2 cellular contexts compared by ENCODE assay signal in genomic region chr9:132147839-132148238, GRCh38.
TF ChIP-seq lines count a peak whose summit lies in the region.

No MANE protein-coding gene starts in this region.

TF ChIP-seq in WTC11, 78 proteins besides CTCF, POLR2A, EP300 and RAD21:
- TF ChIP-seq, protein P1, sequence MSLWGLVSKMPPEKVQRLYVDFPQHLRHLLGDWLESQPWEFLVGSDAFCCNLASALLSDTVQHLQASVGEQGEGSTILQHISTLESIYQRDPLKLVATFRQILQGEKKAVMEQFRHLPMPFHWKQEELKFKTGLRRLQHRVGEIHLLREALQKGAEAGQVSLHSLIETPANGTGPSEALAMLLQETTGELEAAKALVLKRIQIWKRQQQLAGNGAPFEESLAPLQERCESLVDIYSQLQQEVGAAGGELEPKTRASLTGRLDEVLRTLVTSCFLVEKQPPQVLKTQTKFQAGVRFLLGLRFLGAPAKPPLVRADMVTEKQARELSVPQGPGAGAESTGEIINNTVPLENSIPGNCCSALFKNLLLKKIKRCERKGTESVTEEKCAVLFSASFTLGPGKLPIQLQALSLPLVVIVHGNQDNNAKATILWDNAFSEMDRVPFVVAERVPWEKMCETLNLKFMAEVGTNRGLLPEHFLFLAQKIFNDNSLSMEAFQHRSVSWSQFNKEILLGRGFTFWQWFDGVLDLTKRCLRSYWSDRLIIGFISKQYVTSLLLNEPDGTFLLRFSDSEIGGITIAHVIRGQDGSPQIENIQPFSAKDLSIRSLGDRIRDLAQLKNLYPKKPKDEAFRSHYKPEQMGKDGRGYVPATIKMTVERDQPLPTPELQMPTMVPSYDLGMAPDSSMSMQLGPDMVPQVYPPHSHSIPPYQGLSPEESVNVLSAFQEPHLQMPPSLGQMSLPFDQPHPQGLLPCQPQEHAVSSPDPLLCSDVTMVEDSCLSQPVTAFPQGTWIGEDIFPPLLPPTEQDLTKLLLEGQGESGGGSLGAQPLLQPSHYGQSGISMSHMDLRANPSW (CRISPR knock-in tag; conservative IDR thresholded peaks at IDR 0.05; ENCODE audit: low read depth): no peak
- TF ChIP-seq GTF2I (CRISPR knock-in tag; conservative IDR thresholded peaks at IDR 0.05) (peak; percentile 76; the same call in 1 of the 2 replicates), GRHL2 (CRISPR knock-in tag; IDR thresholded peaks at IDR 0.05; ENCODE audit: insufficient replicate concordance, severe bottlenecking) (no peak), NFE2L1 (CRISPR knock-in tag; IDR thresholded peaks at IDR 0.05) (no peak), ZNF121 (CRISPR knock-in tag; IDR thresholded peaks at IDR 0.05) (no peak; the same call in 1 of the 2 replicates)
- TF ChIP-seq, protein P2, sequence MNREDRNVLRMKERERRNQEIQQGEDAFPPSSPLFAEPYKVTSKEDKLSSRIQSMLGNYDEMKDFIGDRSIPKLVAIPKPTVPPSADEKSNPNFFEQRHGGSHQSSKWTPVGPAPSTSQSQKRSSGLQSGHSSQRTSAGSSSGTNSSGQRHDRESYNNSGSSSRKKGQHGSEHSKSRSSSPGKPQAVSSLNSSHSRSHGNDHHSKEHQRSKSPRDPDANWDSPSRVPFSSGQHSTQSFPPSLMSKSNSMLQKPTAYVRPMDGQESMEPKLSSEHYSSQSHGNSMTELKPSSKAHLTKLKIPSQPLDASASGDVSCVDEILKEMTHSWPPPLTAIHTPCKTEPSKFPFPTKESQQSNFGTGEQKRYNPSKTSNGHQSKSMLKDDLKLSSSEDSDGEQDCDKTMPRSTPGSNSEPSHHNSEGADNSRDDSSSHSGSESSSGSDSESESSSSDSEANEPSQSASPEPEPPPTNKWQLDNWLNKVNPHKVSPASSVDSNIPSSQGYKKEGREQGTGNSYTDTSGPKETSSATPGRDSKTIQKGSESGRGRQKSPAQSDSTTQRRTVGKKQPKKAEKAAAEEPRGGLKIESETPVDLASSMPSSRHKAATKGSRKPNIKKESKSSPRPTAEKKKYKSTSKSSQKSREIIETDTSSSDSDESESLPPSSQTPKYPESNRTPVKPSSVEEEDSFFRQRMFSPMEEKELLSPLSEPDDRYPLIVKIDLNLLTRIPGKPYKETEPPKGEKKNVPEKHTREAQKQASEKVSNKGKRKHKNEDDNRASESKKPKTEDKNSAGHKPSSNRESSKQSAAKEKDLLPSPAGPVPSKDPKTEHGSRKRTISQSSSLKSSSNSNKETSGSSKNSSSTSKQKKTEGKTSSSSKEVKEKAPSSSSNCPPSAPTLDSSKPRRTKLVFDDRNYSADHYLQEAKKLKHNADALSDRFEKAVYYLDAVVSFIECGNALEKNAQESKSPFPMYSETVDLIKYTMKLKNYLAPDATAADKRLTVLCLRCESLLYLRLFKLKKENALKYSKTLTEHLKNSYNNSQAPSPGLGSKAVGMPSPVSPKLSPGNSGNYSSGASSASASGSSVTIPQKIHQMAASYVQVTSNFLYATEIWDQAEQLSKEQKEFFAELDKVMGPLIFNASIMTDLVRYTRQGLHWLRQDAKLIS (CRISPR knock-in tag; IDR thresholded peaks at IDR 0.05; ENCODE audit: borderline replicate concordance): no peak

TF ChIP-seq in H1, 55 proteins besides CTCF, POLR2A, EP300 and RAD21:
- TF ChIP-seq HDAC6 (IDR thresholded peaks at IDR 0.05; ENCODE audit: low read depth, low read length): no peak
- peak; percentile 63; the same call in 1 of the 2 replicates for TF ChIP-seq KDM1A (IDR thresholded peaks at IDR 0.05; ENCODE audit: borderline replicate concordance, low read length)
